ENCODE assay signal across 1 cellular context in the genomic region with DNA sequence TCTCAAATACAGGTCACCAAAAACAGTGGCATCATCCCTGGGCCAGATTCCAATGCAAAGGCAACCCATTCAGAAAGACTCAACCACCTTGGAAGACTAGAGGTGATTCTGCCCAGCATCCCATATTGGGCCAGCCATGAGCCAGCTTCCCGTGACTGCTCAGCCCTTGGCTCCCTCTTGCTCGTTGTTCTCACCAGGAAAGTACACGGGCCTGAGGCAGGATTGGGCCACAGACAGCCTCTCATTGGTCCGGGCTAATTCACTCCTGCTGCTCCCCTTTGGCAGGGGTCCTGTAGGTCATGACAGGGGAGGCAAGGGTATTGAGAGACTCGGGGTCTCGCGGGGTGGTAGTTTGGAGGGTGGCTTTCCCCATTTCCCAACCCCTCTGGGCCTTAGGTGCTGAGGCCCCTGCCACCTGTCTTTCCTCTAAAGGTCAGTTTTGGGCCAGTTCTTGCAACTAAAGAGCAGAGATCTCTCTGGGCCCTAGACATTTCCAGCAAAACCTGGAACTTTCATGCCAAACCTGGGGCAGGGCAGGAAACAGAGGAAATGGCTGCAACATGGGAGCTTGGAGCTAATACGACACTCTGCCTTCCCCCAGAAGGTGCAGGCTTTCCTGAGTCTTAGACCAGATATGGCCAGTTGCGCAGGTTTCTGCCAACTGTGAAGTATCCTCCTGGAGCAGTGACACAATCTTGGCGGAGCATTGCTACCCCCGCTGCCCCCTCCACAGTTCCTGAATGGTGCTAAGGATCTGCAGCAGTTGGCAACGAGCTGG.
TF ChIP-seq lines count a peak whose summit lies in the region.

No MANE protein-coding gene starts in this region.

TF ChIP-seq in endothelial cell of umbilical vein, 7 proteins besides CTCF, POLR2A, EP300 and RAD21 (continued from another document):
- TF ChIP-seq, protein P1, sequence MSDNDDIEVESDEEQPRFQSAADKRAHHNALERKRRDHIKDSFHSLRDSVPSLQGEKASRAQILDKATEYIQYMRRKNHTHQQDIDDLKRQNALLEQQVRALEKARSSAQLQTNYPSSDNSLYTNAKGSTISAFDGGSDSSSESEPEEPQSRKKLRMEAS (IDR thresholded peaks at IDR 0.05; ENCODE audit: insufficient read depth, insufficient read length), result no peak
- TF ChIP-seq EZH2 (IDR thresholded peaks at IDR 0.05; ENCODE audit: borderline replicate concordance, low read depth, low read length, severe bottlenecking) (no peak), FOS (IDR thresholded peaks at IDR 0.05; ENCODE audit: borderline replicate concordance, insufficient read depth, low read length) (no peak)
